1 cellular context compared by ENCODE assay signal in genomic region chr2:163571423-163572102, GRCh38.
TF ChIP-seq lines count a peak whose summit lies in the region.

No MANE protein-coding gene starts in this region.

TF ChIP-seq in HepG2, 621 proteins besides CTCF, POLR2A, EP300 and RAD21 (continued from another document and continues in another):
- TF ChIP-seq HNF1A (IDR thresholded peaks at IDR 0.05; ENCODE audit: low read depth) (peak; percentile 92), HNF1A (CRISPR knock-in tag; IDR thresholded peaks at IDR 0.05; ENCODE audit: borderline replicate concordance) (peak; percentile 74; the same call in 1 of the 2 replicates), BCL6 (CRISPR knock-in tag; IDR thresholded peaks at IDR 0.05) (peak; percentile 52; the same call in 1 of the 2 replicates), NR2F6 (IDR thresholded peaks at IDR 0.05) (peak; percentile 34; the same call in 1 of the 2 replicates), NR2F6 (CRISPR knock-in tag; IDR thresholded peaks at IDR 0.05) (0 out of 2 replicates have a peak, but pooled peaks have one; percentile 30), MZF1 (CRISPR knock-in tag; IDR thresholded peaks at IDR 0.05; ENCODE audit: borderline replicate concordance) (no peak), MIXL1 (CRISPR knock-in tag; IDR thresholded peaks at IDR 0.05) (peak; percentile 71; the same call in 1 of the 2 replicates), FOXP1 (IDR thresholded peaks at IDR 0.05) (no peak), FOXP1 (CRISPR knock-in tag; IDR thresholded peaks at IDR 0.05) (peak; percentile 90), ISX (CRISPR knock-in tag; conservative IDR thresholded peaks at IDR 0.05) (no peak), FOXA1 (IDR thresholded peaks at IDR 0.05) (peak; percentile 68; the same call in 1 of the 2 replicates), FOXA1 (CRISPR knock-in tag; IDR thresholded peaks at IDR 0.05) (peak; percentile 52; the same call in 1 of the 2 replicates), ZNF878 (CRISPR knock-in tag; IDR thresholded peaks at IDR 0.05) (0 out of 2 replicates have a peak, but pooled peaks have one; percentile 32), HNRNPK (IDR thresholded peaks at IDR 0.05; ENCODE audit: low read depth, low read length, poor library complexity, severe bottlenecking) (no peak), KLF16 (CRISPR knock-in tag; IDR thresholded peaks at IDR 0.05) (peak in 1 of 2 experiments; percentile 64; a peak in 1 of 4 replicates), KAT8 (CRISPR knock-in tag; IDR thresholded peaks at IDR 0.05) (0 out of 2 replicates have a peak, but pooled peaks have one; percentile 19), GATAD2A (CRISPR knock-in tag; IDR thresholded peaks at IDR 0.05) (peak; percentile 91), TCF7L2 (IDR thresholded peaks at IDR 0.05; ENCODE audit: low read depth, low read length) (no peak), ELF3 (CRISPR knock-in tag; IDR thresholded peaks at IDR 0.05) (peak; percentile 87), ARID3A (IDR thresholded peaks at IDR 0.05; ENCODE audit: low read depth, low read length) (peak; percentile 42; the same call in 1 of the 2 replicates), SAP130 (CRISPR knock-in tag; IDR thresholded peaks at IDR 0.05; ENCODE audit: low read depth) (peak; percentile 52; the same call in 1 of the 2 replicates), CEBPG (CRISPR knock-in tag; IDR thresholded peaks at IDR 0.05) (peak; percentile 79), AHDC1 (CRISPR knock-in tag; IDR thresholded peaks at IDR 0.05; ENCODE audit: borderline replicate concordance) (peak; percentile 76; the same call in 1 of the 2 replicates), ZNF788 (CRISPR knock-in tag; IDR thresholded peaks at IDR 0.05; ENCODE audit: borderline replicate concordance) (no peak), CEBPB (IDR thresholded peaks at IDR 0.05; ENCODE audit: borderline replicate concordance, low read depth, low read length) (peak; percentile 92), KLF6 (CRISPR knock-in tag; IDR thresholded peaks at IDR 0.05) (peak; percentile 83; the same call in 1 of the 2 replicates), ZNF644 (CRISPR knock-in tag; IDR thresholded peaks at IDR 0.05; ENCODE audit: low read depth) (0 out of 2 replicates have a peak, but pooled peaks have one; percentile 27), ZNF841 (CRISPR knock-in tag; IDR thresholded peaks at IDR 0.05; ENCODE audit: borderline replicate concordance) (no peak), FOXK1 (CRISPR knock-in tag; IDR thresholded peaks at IDR 0.05; ENCODE audit: borderline replicate concordance, low read depth) (0 out of 2 replicates have a peak, but pooled peaks have one; percentile 42), FOXA3 (CRISPR knock-in tag; IDR thresholded peaks at IDR 0.05) (peak; percentile 94), RARA (CRISPR knock-in tag; IDR thresholded peaks at IDR 0.05) (peak; percentile 54), MBD4 (IDR thresholded peaks at IDR 0.05; ENCODE audit: borderline replicate concordance, low read length) (peak; percentile 62; the same call in 1 of the 2 replicates), ARID5B (CRISPR knock-in tag; IDR thresholded peaks at IDR 0.05) (peak; percentile 92)
- TF ChIP-seq, protein P1, sequence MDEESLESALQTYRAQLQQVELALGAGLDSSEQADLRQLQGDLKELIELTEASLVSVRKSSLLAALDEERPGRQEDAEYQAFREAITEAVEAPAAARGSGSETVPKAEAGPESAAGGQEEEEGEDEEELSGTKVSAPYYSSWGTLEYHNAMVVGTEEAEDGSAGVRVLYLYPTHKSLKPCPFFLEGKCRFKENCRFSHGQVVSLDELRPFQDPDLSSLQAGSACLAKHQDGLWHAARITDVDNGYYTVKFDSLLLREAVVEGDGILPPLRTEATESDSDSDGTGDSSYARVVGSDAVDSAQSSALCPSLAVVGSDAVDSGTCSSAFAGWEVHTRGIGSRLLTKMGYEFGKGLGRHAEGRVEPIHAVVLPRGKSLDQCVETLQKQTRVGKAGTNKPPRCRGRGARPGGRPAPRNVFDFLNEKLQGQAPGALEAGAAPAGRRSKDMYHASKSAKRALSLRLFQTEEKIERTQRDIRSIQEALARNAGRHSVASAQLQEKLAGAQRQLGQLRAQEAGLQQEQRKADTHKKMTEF (CRISPR knock-in tag; IDR thresholded peaks at IDR 0.05): peak; percentile 49; the same call in 1 of the 2 replicates
- TF ChIP-seq, protein P2, sequence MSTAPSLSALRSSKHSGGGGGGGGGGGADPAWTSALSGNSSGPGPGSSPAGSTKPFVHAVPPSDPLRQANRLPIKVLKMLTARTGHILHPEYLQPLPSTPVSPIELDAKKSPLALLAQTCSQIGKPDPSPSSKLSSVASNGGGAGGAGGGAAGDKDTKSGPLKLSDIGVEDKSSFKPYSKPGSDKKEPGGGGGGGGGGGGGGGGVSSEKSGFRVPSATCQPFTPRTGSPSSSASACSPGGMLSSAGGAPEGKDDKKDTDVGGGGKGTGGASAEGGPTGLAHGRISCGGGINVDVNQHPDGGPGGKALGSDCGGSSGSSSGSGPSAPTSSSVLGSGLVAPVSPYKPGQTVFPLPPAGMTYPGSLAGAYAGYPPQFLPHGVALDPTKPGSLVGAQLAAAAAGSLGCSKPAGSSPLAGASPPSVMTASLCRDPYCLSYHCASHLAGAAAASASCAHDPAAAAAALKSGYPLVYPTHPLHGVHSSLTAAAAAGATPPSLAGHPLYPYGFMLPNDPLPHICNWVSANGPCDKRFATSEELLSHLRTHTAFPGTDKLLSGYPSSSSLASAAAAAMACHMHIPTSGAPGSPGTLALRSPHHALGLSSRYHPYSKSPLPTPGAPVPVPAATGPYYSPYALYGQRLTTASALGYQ (CRISPR knock-in tag; IDR thresholded peaks at IDR 0.05): no peak
- TF ChIP-seq, protein P3, sequence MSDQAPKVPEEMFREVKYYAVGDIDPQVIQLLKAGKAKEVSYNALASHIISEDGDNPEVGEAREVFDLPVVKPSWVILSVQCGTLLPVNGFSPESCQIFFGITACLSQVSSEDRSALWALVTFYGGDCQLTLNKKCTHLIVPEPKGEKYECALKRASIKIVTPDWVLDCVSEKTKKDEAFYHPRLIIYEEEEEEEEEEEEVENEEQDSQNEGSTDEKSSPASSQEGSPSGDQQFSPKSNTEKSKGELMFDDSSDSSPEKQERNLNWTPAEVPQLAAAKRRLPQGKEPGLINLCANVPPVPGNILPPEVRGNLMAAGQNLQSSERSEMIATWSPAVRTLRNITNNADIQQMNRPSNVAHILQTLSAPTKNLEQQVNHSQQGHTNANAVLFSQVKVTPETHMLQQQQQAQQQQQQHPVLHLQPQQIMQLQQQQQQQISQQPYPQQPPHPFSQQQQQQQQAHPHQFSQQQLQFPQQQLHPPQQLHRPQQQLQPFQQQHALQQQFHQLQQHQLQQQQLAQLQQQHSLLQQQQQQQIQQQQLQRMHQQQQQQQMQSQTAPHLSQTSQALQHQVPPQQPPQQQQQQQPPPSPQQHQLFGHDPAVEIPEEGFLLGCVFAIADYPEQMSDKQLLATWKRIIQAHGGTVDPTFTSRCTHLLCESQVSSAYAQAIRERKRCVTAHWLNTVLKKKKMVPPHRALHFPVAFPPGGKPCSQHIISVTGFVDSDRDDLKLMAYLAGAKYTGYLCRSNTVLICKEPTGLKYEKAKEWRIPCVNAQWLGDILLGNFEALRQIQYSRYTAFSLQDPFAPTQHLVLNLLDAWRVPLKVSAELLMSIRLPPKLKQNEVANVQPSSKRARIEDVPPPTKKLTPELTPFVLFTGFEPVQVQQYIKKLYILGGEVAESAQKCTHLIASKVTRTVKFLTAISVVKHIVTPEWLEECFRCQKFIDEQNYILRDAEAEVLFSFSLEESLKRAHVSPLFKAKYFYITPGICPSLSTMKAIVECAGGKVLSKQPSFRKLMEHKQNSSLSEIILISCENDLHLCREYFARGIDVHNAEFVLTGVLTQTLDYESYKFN (CRISPR knock-in tag; conservative IDR thresholded peaks at IDR 0.05): 0 out of 2 replicates have a peak, but pooled peaks have one; percentile 48
